Comparison of ENCODE assay signal across 15 cellular contexts in genomic region chr5:983238-983524, GRCh38.
"Had no signal": no experiment of that assay in that cellular context is flagged by ENCODE, and none has a peak within 500 bp of the region (broad histone marks: within the 10 kb centered on the region; RNA-seq: fewer than 3 reads in every experiment).

No MANE protein-coding gene starts in this region.

- H3K27ac ChIP-seq: ovary had no signal

- DNase-seq: activated CD4-positive, alpha-beta T cell treated with anti-CD3 and anti-CD28 coated beads, Interleukin-2, amount 50 U/mL, for 4 hours; activated CD8-positive, alpha-beta memory T cell treated with anti-CD3 and anti-CD28 coated beads, Interleukin-2, amount 10 ng/mL, durations not matched to agents 7 days and 5 days; activated gamma-delta T cell treated with Interleukin-2 at 50 U/mL for 16 hours; activated naive CD8-positive, alpha-beta T cell treated with anti-CD3 and anti-CD28 coated beads, Interleukin-2, amount 10 ng/mL, durations not matched to agents 7 days and 5 days; activated T-cell treated with anti-CD3 and anti-CD28 coated beads, Interleukin-2, amount 50 U/mL, for 1 hour; effector memory CD4-positive, alpha-beta T cell; foreskin fibroblast; small intestine; stimulated activated CD4-positive, alpha-beta T cell treated with anti-CD3 and anti-CD28 coated beads, Interleukin-4, amount 100 ng/mL, for 4 hours; stimulated activated CD8-positive, alpha-beta memory T cell treated with anti-CD3 and anti-CD28 coated beads, Interleukin-4, amount 100 ng/mL, for 48 hours; T-helper 9 cell had no signal

- ATAC-seq: activated CD8-positive, alpha-beta memory T cell treated with anti-CD3 and anti-CD28 coated beads, Interleukin-2, amount 10 ng/mL, durations not matched to agents 7 days and 5 days had no signal

- H3K27me3 ChIP-seq: ovary had no signal

- H3K9me3 ChIP-seq: ovary had no signal

- H3K27ac Mint-ChIP-seq: activated CD8-positive, alpha-beta memory T cell treated with anti-CD3 and anti-CD28 coated beads, Interleukin-2, amount 10 ng/mL, durations not matched to agents 7 days and 5 days; stimulated activated naive CD8-positive, alpha-beta T cell treated with anti-CD3 and anti-CD28 coated beads, Interleukin-15, Interleukin-2, amounts not matched to agents 100 ng/mL and 50 ng/mL, for 24 hours had no signal

- H3K4me3 ChIP-seq: lung, ovary had no signal

- H3K4me3 Mint-ChIP-seq: activated CD8-positive, alpha-beta memory T cell treated with anti-CD3 and anti-CD28 coated beads, Interleukin-2, amount 10 ng/mL, durations not matched to agents 7 days and 5 days; neural crest cell; stimulated activated naive CD8-positive, alpha-beta T cell treated with anti-CD3 and anti-CD28 coated beads, Interleukin-15, Interleukin-2, amounts not matched to agents 100 ng/mL and 50 ng/mL, for 24 hours had no signal

- H3K36me3 ChIP-seq: ovary had no signal
